ENCODE assay signal across 27 cellular contexts in genomic region chr9:126461608-126462007, GRCh38.
"Had no signal": no experiment of that assay in that cellular context is flagged by ENCODE, and none has a peak within 500 bp of the region (broad histone marks: within the 10 kb centered on the region; RNA-seq: fewer than 3 reads in every experiment).

No MANE protein-coding gene starts in this region.

- H3K4me1 ChIP-seq: foreskin keratinocyte, gastroesophageal sphincter, left lung, parathyroid adenoma, right lobe of liver, testis, tibial artery had no signal

- H3K36me3 ChIP-seq: heart left ventricle, neutrophil, right lobe of liver had no signal

- H3K4me1 Mint-ChIP-seq: neural crest cell; stimulated activated memory B cell treated with anti-CD40 and anti-IgM and Interleukin-4, amounts not matched to agents 10 μg/mL and 1 μg/mL and 100 μg/mL, for 72 hours had no signal

- H3K27ac Mint-ChIP-seq: dendritic cell treated with granulocyte-macrophage colony-stimulating factor and Interleukin-4, amounts not matched to agents 40 ng/mL and 50 ng/mL, for 4 days; natural killer cell; progenitor cell of endocrine pancreas; stimulated activated memory B cell treated with anti-CD40 and anti-IgM and Interleukin-4, amounts not matched to agents 10 μg/mL and 1 μg/mL and 100 μg/mL, for 72 hours; type B pancreatic cell had no signal

- H3K9me3 ChIP-seq: esophagus muscularis mucosa, gastroesophageal sphincter, heart left ventricle, left lung, neutrophil, right lobe of liver, testis, tibial artery had no signal

- H3K27me3 Mint-ChIP-seq: dendritic cell treated with granulocyte-macrophage colony-stimulating factor and Interleukin-4, amounts not matched to agents 40 ng/mL and 50 ng/mL, for 4 days; progenitor cell of endocrine pancreas; stimulated activated memory B cell treated with anti-CD40 and anti-IgM and Interleukin-4, amounts not matched to agents 10 μg/mL and 1 μg/mL and 100 μg/mL, for 72 hours; type B pancreatic cell had no signal

- H3K36me3 Mint-ChIP-seq: natural killer cell; stimulated activated memory B cell treated with anti-CD40 and anti-IgM and Interleukin-4, amounts not matched to agents 10 μg/mL and 1 μg/mL and 100 μg/mL, for 72 hours had no signal

- H3K9me3 Mint-ChIP-seq: dendritic cell treated with granulocyte-macrophage colony-stimulating factor and Interleukin-4, amounts not matched to agents 40 ng/mL and 50 ng/mL, for 4 days; natural killer cell; neural crest cell; stimulated activated memory B cell treated with anti-CD40 and anti-IgM and Interleukin-4, amounts not matched to agents 10 μg/mL and 1 μg/mL and 100 μg/mL, for 72 hours; type B pancreatic cell had no signal

- H3K27ac ChIP-seq: esophagus muscularis mucosa, foreskin keratinocyte, gastroesophageal sphincter, heart left ventricle, hepatocyte, left lung, neutrophil, parathyroid adenoma, right lobe of liver, testis, tibial artery had no signal

- DNase-seq: effector memory CD4-positive, alpha-beta T cell; foreskin keratinocyte; left cardiac atrium; mammary epithelial cell; mesendoderm; natural killer cell; small intestine; stimulated activated CD4-positive, alpha-beta T cell treated with anti-CD3 and anti-CD28 coated beads, Interleukin-12 subunit alpha, Interleukin-12 subunit beta, amount 100 ng/mL, for 4 hours; stimulated activated CD4-positive, alpha-beta T cell treated with anti-CD3 and anti-CD28 coated beads, Interleukin-1b, Interleukin-23, amount 100 ng/mL, for 48 hours; stimulated activated CD4-positive, alpha-beta T cell treated with anti-CD3 and anti-CD28 coated beads, Interleukin-4, amount 100 ng/mL, for 24 hours; stimulated activated naive CD8-positive, alpha-beta T cell treated with anti-CD3 and anti-CD28 coated beads, Interleukin-15, Interleukin-2, amounts not matched to agents 100 U/mL and 50 U/mL, for 24 hours; substantia nigra; testis had no signal

- H3K4me3 ChIP-seq: esophagus muscularis mucosa, gastroesophageal sphincter, heart left ventricle, hepatocyte, left lung, right lobe of liver, testis, tibial artery had no signal

- ATAC-seq: foreskin keratinocyte; gastroesophageal sphincter; heart left ventricle; left cardiac atrium; left lung; natural killer cell; right lobe of liver; stimulated activated memory B cell treated with anti-CD40 and anti-IgM and Interleukin-4, amounts not matched to agents 10 μg/mL and 1 μg/mL and 100 μg/mL, for 72 hours; stimulated activated naive CD8-positive, alpha-beta T cell treated with anti-CD3 and anti-CD28 coated beads, Interleukin-15, Interleukin-2, amounts not matched to agents 100 U/mL and 50 U/mL, for 24 hours had no signal

- H3K4me3 Mint-ChIP-seq: dendritic cell treated with granulocyte-macrophage colony-stimulating factor and Interleukin-4, amounts not matched to agents 40 ng/mL and 50 ng/mL, for 4 days; natural killer cell; neural crest cell; stimulated activated memory B cell treated with anti-CD40 and anti-IgM and Interleukin-4, amounts not matched to agents 10 μg/mL and 1 μg/mL and 100 μg/mL, for 72 hours; type B pancreatic cell had no signal
